In genomic region chr17:43021739-43022512, GRCh38 we compare ENCODE assay signal across 8 cellular contexts. TPM values are rescaled to one million over a fixed set of nuclear protein-coding genes. Genes with fewer than 3 reads are reported as not detected.
DNase-seq lines count a peak whose midpoint lies in the region; ATAC-seq and TF ChIP-seq lines count a peak whose summit lies in the region.

TSS of gene VAT1 (minus strand) at chr17:43022385. CDS start at chr17:43022322, 63 bp downstream.

- peak within 1 kb of the TSS; percentile 14 to 97 (median 86) for H3K27ac Mint-ChIP-seq in naive B cell

- no peaks in the 10 kb centered on the region for H3K9me3 Mint-ChIP-seq in naive B cell

- TF ChIP-seq CTCF in RWPE1 (conservative IDR thresholded peaks at IDR 0.05; ENCODE audit: low read depth) (no peak), fibroblast of mammary gland (conservative IDR thresholded peaks at IDR 0.05; ENCODE audit: control insufficient read depth, insufficient read depth, low read depth, low read length) (no peak)

- ATAC-seq in naive B cell (ENCODE audit: low read depth in 2 of 2) (peak; percentile 34 to 36), GM19023 (IDR thresholded peaks at IDR 0.05; ENCODE audit: unreplicated experiment) (no peak)

- H3K4me3 ChIP-seq in fibroblast of mammary gland (ENCODE audit: control insufficient read depth, low read depth, low read length): peak within 1 kb of the TSS; percentile 93
- peak within 1 kb of the TSS; percentile 78 to 98 for H3K4me3 ChIP-seq in stomach smooth muscle (ENCODE audit: low read length in 2 of 2)

- DNase-seq in EH (ENCODE audit: low read depth): peak; percentile 76
- peak; percentile 82 for DNase-seq in KBM-7
- peak; percentile 81 for DNase-seq in RWPE1 (ENCODE audit: low spot score)
- DNase-seq in activated effector memory CD4-positive, alpha-beta T cell treated with anti-CD3 and anti-CD28 coated beads, Interleukin-2, amount 50 U/mL, for 16 hours: peak; percentile 90
- peak; percentile 67 for DNase-seq in fibroblast of mammary gland (ENCODE audit: low read depth)
- peak; percentile 53 for DNase-seq in naive B cell

- H3K27ac ChIP-seq in RWPE1 (peak within 1 kb of the TSS; percentile 91), stomach smooth muscle (ENCODE audit: low read length) (peak within 1 kb of the TSS; percentile 62)

- no peaks in the 10 kb centered on the region for H3K36me3 Mint-ChIP-seq in naive B cell

- no peaks in the 10 kb centered on the region for H3K9me3 ChIP-seq in stomach smooth muscle (ENCODE audit: control insufficient read depth in 2 of 2, low read length in 2 of 2)

- CTCF ChIA-PET in RWPE1 (lab: Yijun Ruan, JAX): interaction anchor here (0.6 kb wide), 2 partner anchors 90 to 156 kb away, joined by 3 read pairs; no protein-coding TSS in a partner anchor

- POLR2A ChIA-PET in RWPE1 (lab: Yijun Ruan, JAX; ENCODE audit: low non-redundant PET): interaction anchor here (0.5 kb wide), 1 partner anchor 136 kb away, joined by 5 read pairs; no protein-coding TSS in a partner anchor

- peak within 1 kb of the TSS; percentile 72 to 74 for H3K9ac ChIP-seq in stomach smooth muscle (ENCODE audit: low read length in 2 of 2)

- no peaks in the 10 kb centered on the region for H3K27me3 Mint-ChIP-seq in naive B cell

- H3K4me1 ChIP-seq in stomach smooth muscle (ENCODE audit: control insufficient read depth, insufficient read depth, low read length): peaks cover 34% of the 10 kb centered on the region

- in situ Hi-C loops in KBM-7 (cut with MboI; ENCODE audit: low pct_unique_long_range_greater_than_20kb, low sequenced_read_pairs): loop anchor here (25.0 kb wide), 1 partner anchor 340 kb away; no protein-coding TSS in a partner anchor

- peaks cover 6 to 9% of the 10 kb centered on the region in 2 donors for H3K36me3 ChIP-seq in stomach smooth muscle (ENCODE audit: control insufficient read depth in 2 of 2, insufficient read depth in 2 of 2, low read length in 2 of 2)

- H3K27me3 ChIP-seq in stomach smooth muscle (ENCODE audit: control insufficient read depth in 1 of 2, insufficient read depth in 2 of 2, low read length in 2 of 2): no peaks in the 10 kb centered on the region

- H3K4me3 Mint-ChIP-seq in naive B cell: peak within 1 kb of the TSS; percentile 82 to 98 (median 94)

- H3K4me1 Mint-ChIP-seq in naive B cell: peaks cover 29 to 31% (median 31%) of the 10 kb centered on the region in 3 donors

RNA-seq across cellular contexts. Expression of gene VAT1, which starts in this region (rescaled TPM):
- polyA plus RNA-seq in naive B cell (ENCODE audit: low read depth in 6 of 6): 10 to 100 TPM; 63.2 to 76.5 (median 74.6) TPM
